Comparison of ENCODE assay signal across 1 cellular context in the genomic region with DNA sequence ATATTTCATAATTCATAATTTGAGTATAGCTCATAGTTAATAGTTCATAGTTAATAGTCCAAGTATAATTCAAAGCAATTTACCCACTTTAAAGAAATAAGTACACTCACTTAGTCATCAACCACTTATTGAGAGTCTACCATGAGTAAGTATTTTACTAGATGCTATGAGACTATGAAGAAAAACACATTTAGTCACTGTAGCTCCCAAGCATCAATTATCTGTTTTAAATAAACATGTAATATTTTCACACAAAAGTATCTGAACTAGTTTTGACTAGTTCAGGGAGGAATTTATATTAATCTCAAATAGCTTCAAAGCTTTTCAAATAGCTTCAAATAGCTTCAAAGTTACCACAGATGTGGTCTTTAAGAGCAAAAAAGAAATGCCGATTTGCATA.
TF ChIP-seq lines count a peak whose summit lies in the region.

No MANE protein-coding gene starts in this region.

TF ChIP-seq in IMR-90, 13 proteins besides CTCF, POLR2A, EP300 and RAD21 (continued from another document):
- TF ChIP-seq, protein P1, sequence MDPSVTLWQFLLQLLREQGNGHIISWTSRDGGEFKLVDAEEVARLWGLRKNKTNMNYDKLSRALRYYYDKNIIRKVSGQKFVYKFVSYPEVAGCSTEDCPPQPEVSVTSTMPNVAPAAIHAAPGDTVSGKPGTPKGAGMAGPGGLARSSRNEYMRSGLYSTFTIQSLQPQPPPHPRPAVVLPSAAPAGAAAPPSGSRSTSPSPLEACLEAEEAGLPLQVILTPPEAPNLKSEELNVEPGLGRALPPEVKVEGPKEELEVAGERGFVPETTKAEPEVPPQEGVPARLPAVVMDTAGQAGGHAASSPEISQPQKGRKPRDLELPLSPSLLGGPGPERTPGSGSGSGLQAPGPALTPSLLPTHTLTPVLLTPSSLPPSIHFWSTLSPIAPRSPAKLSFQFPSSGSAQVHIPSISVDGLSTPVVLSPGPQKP (IDR thresholded peaks at IDR 0.05; ENCODE audit: borderline replicate concordance, low read depth, low read length), result no peak
- no peak for TF ChIP-seq NFE2L2 (IDR thresholded peaks at IDR 0.05; ENCODE audit: low read depth, low read length)
- no peak for TF ChIP-seq SMC3 (IDR thresholded peaks at IDR 0.05; ENCODE audit: low read depth, low read length)
- TF ChIP-seq BHLHE40 (IDR thresholded peaks at IDR 0.05; ENCODE audit: low read depth, low read length), result no peak
- no peak for TF ChIP-seq CEBPB (IDR thresholded peaks at IDR 0.05; ENCODE audit: low read depth, low read length)
- TF ChIP-seq MXI1 (IDR thresholded peaks at IDR 0.05; ENCODE audit: borderline replicate concordance, low read depth, low read length), result no peak
